ENCODE assay signal across 8 cellular contexts in genomic region chr12:94460594-94460959, GRCh38. TPM values are rescaled to one million over a fixed set of nuclear protein-coding genes. Genes with fewer than 3 reads are reported as not detected.
DNase-seq lines count a peak whose midpoint lies in the region; ATAC-seq and TF ChIP-seq lines count a peak whose summit lies in the region.

No MANE protein-coding gene starts in this region.

- H3K27ac ChIP-seq in KMS-11 = peak overlapping the region; percentile 87

- H3K27ac Mint-ChIP-seq in central memory CD8-positive, alpha-beta T cell (ENCODE audit: low read depth) = peak overlapping the region; percentile 93
- H3K27ac Mint-ChIP-seq in naive thymus-derived CD8-positive, alpha-beta T cell = peak overlapping the region; percentile 19 to 98 (median 96)

- peak overlapping the region; percentile 85 for H2AFZ ChIP-seq in KMS-11 (ENCODE audit: low read depth)

- peak overlapping the region; percentile 56 for H3K4me2 ChIP-seq in KMS-11

- peaks cover 34% of the 10 kb centered on the region for H3K4me1 ChIP-seq in KMS-11 (ENCODE audit: low read depth, poor library complexity, severe bottlenecking)

- POLR2A ChIA-PET in BJ (lab: Charles Lee) = no interaction called here
- POLR2A ChIA-PET in naive thymus-derived CD8-positive, alpha-beta T cell (lab: Charles Lee) = interaction anchor here (1.9 kb wide), 1 partner anchor 198 kb away, joined by 6 read pairs; no protein-coding TSS in a partner anchor

- H3K36me3 Mint-ChIP-seq in central memory CD8-positive, alpha-beta T cell (ENCODE audit: insufficient read depth) = peaks cover 12% of the 10 kb centered on the region
- no peaks in the 10 kb centered on the region for H3K36me3 Mint-ChIP-seq in naive thymus-derived CD8-positive, alpha-beta T cell

- H3K9me3 Mint-ChIP-seq in central memory CD8-positive, alpha-beta T cell = no peaks in the 10 kb centered on the region
- H3K9me3 Mint-ChIP-seq in naive thymus-derived CD8-positive, alpha-beta T cell = no peaks in the 10 kb centered on the region

- peak overlapping the region; percentile 88 for H3K4me3 Mint-ChIP-seq in central memory CD8-positive, alpha-beta T cell
- H3K4me3 Mint-ChIP-seq in naive thymus-derived CD8-positive, alpha-beta T cell = peak overlapping the region; percentile 90 to 98 (median 94)

- peak overlapping the region; percentile 76 for H3K4me3 ChIP-seq in BJ (ENCODE audit: low read depth, low read length)
- H3K4me3 ChIP-seq in KMS-11 (IDR thresholded peaks at IDR 0.05; ENCODE audit: insufficient read depth, low read depth, low read length) = no peak overlapping the region

- H3K27me3 ChIP-seq in BJ (ENCODE audit: control insufficient read depth, insufficient read depth, low read length) (no peaks in the 10 kb centered on the region), KMS-11 (ENCODE audit: insufficient read depth, low read depth) (no peaks in the 10 kb centered on the region)

- H3K27me3 Mint-ChIP-seq in central memory CD8-positive, alpha-beta T cell = no peaks in the 10 kb centered on the region
- H3K27me3 Mint-ChIP-seq in naive thymus-derived CD8-positive, alpha-beta T cell = peaks cover 0 to 4% (median 3%) of the 10 kb centered on the region in 5 donors

- no peak for ATAC-seq in central memory CD8-positive, alpha-beta T cell (replicated peaks; ENCODE audit: extremely low read depth, poor library complexity, severe bottlenecking)
- no peak for ATAC-seq in naive thymus-derived CD8-positive, alpha-beta T cell
- ATAC-seq in GM21381 (IDR thresholded peaks at IDR 0.05; ENCODE audit: unreplicated experiment) = no peak
- ATAC-seq in HG02885 (IDR thresholded peaks at IDR 0.05; ENCODE audit: poor library complexity, unreplicated experiment) = no peak

- peak overlapping the region; percentile 95 for H3K9ac ChIP-seq in KMS-11

- H3K36me3 ChIP-seq in BJ (ENCODE audit: control insufficient read depth, insufficient read depth, low read length) = no peaks in the 10 kb centered on the region
- no peaks in the 10 kb centered on the region for H3K36me3 ChIP-seq in KMS-11 (ENCODE audit: insufficient read depth)

- CTCF ChIA-PET in BJ (lab: Yijun Ruan, JAX) = interaction anchor here (0.8 to 1.2 kb wide), 2 partner anchors 10 to 18 kb away, joined by 3 read pairs; no protein-coding TSS in a partner anchor

- H3K79me2 ChIP-seq in KMS-11 (ENCODE audit: insufficient read depth, low read depth) = peaks cover 38% of the 10 kb centered on the region

- H3K4me1 Mint-ChIP-seq in central memory CD8-positive, alpha-beta T cell = peaks cover 35% of the 10 kb centered on the region
- peaks cover 14 to 42% (median 29%) of the 10 kb centered on the region in 4 donors for H3K4me1 Mint-ChIP-seq in naive thymus-derived CD8-positive, alpha-beta T cell

- TF ChIP-seq CTCF in BJ (IDR thresholded peaks at IDR 0.05; ENCODE audit: insufficient read depth, low read depth, low read length) = no peak
- TF ChIP-seq CTCF in KMS-11 (conservative IDR thresholded peaks at IDR 0.05; ENCODE audit: low read depth, low read length) = no peak

- DNase-seq in BJ (ENCODE audit: low read depth) (no peak), T1000 (lab: John Stamatoyannopoulos, UW) (no peak), glomerular visceral epithelial cell (ENCODE audit: extremely low spot score) (no peak)
- no peak for DNase-seq in central memory CD8-positive, alpha-beta T cell (ENCODE audit: low spot score in 2 of 2)
- no peak for DNase-seq in naive thymus-derived CD8-positive, alpha-beta T cell

- no peaks in the 10 kb centered on the region for H4K20me1 ChIP-seq in KMS-11 (ENCODE audit: insufficient read depth)

RNA-seq across cellular contexts. Expression of gene CEP83, which starts 0.9 kb away (rescaled TPM):
- polyA plus RNA-seq in BJ (2011; rRNA removed) = 5.4 and 5.7 TPM in 2 replicates
- 3.3 and 3.7 TPM in 2 replicates for polyA minus RNA-seq in BJ (2011; rRNA and poly(A)+ RNA removed)
- 10 to 100 TPM; 15.9 to 17.4 TPM for total RNA-seq in naive thymus-derived CD8-positive, alpha-beta T cell
- polyA plus RNA-seq in naive thymus-derived CD8-positive, alpha-beta T cell = 1 to 10 TPM; 5.7 to 6.6 (median 6.0) TPM
